In the genomic region with DNA sequence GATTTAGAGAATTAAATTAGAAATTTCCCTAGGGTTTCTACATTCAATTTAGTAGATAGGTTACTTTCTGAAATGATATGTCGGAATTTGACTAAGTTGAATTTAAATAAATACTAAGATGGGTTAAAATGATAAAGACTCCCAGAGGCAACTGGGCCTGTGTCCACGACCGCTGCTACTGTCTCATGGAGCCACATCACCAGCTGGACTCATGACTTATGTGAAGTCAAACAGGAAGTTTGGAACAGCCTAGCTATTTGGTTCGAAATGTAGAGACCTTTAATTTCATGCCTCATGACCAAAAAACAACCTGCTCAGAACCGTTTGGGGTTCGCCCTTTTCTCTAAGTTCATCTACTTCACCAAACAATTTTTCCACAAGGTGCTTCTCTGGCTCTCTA, we compare ENCODE assay signal across 19 cellular contexts. TPM values are rescaled to one million over a fixed set of nuclear protein-coding genes. Genes with fewer than 3 reads are reported as not detected.
DNase-seq lines count a peak whose midpoint lies in the region; ATAC-seq, FAIRE-seq and TF ChIP-seq lines count a peak whose summit lies in the region.
"Had no signal": no experiment of that assay in that cellular context is flagged by ENCODE, and none has a peak within 500 bp of the region (broad histone marks: within the 10 kb centered on the region; RNA-seq: fewer than 3 reads in every experiment).

No MANE protein-coding gene starts in this region.

- no peak for TF ChIP-seq CTCF in osteoblast (IDR thresholded peaks at IDR 0.05; ENCODE audit: extremely low read depth, low read depth, low read length)

- ATAC-seq in left ventricle myocardium superior = peak; percentile 15

- H3K27ac ChIP-seq in SJSA1 (peak overlapping the region; percentile 56), osteoblast (ENCODE audit: low read depth, low read length) (peak overlapping the region; percentile 57), small intestine (ENCODE audit: low read depth in 1 of 2, low read length in 1 of 2) (no peak overlapping the region)

- no peak for FAIRE-seq in small intestine (lab: Jason Lieb, UNC)
- FAIRE-seq: A204.1, H54, RCC 7860 had no signal

- H3K27me3 ChIP-seq in SJSA1 (replicated peaks) = no peaks in the 10 kb centered on the region
- no peaks in the 10 kb centered on the region for H3K27me3 ChIP-seq in osteoblast (ENCODE audit: insufficient read depth, low read length)
- no peaks in the 10 kb centered on the region for H3K27me3 ChIP-seq in small intestine (ENCODE audit: control insufficient read depth in 2 of 2, insufficient read depth in 2 of 2, low read length in 2 of 2)

- intact Hi-C loops in left ventricle myocardium superior (cut with micrococcal nuclease) = no loop called here
- intact Hi-C loops in cardiac septum (cut with DNase I) = no loop called here

- 79 to 93% (median 82%) methylated on average over 6 of the region's 6 CpGs for WGBS in small intestine, 3 donors

- no peak overlapping the region for H3K4me3 ChIP-seq in SJSA1
- H3K4me3 ChIP-seq in osteoblast (ENCODE audit: insufficient read depth, low read length) = no peak overlapping the region
- no peak overlapping the region for H3K4me3 ChIP-seq in small intestine (ENCODE audit: low read depth in 1 of 2, low read length in 2 of 2)

- H3K4me1 ChIP-seq in SJSA1 (replicated peaks) = peaks cover 61% of the 10 kb centered on the region
- peaks cover 40% of the 10 kb centered on the region for H3K4me1 ChIP-seq in osteoblast (ENCODE audit: insufficient read depth, low read length)
- H3K4me1 ChIP-seq in small intestine (ENCODE audit: control insufficient read depth in 2 of 2, insufficient read depth in 1 of 2, low read depth in 1 of 2, low read length in 1 of 2) = peaks cover 0 to 3% of the 10 kb centered on the region in 2 donors

- no peak overlapping the region for H3K4me2 ChIP-seq in osteoblast (ENCODE audit: insufficient read depth, low read length)

- H2AFZ ChIP-seq in osteoblast (ENCODE audit: low read length) = no peak overlapping the region

- no peaks in the 10 kb centered on the region for H3K79me2 ChIP-seq in osteoblast (ENCODE audit: insufficient read depth, low read length)

- no peaks in the 10 kb centered on the region for H3K9me3 ChIP-seq in SJSA1 (replicated peaks)
- H3K9me3 ChIP-seq in osteoblast (ENCODE audit: low read depth, low read length) = no peaks in the 10 kb centered on the region
- H3K9me3 ChIP-seq in small intestine (ENCODE audit: control insufficient read depth, low read depth) = no peaks in the 10 kb centered on the region
- H3K9me3 ChIP-seq: Caco-2 had no signal

- H3K36me3 ChIP-seq in SJSA1 = no peaks in the 10 kb centered on the region
- H3K36me3 ChIP-seq in osteoblast (ENCODE audit: insufficient read depth, low read length) = no peaks in the 10 kb centered on the region
- no peaks in the 10 kb centered on the region for H3K36me3 ChIP-seq in small intestine (ENCODE audit: control insufficient read depth in 2 of 2, insufficient read depth in 2 of 2, low read length in 2 of 2)

- no peaks in the 10 kb centered on the region for H4K20me1 ChIP-seq in osteoblast (ENCODE audit: insufficient read depth, low read length)

- no peak for TF ChIP-seq POLR2A in erythroblast (IDR thresholded peaks at IDR 0.05; ENCODE audit: low read length)

- DNase-seq in left ventricle myocardium superior = no peak
- DNase-seq in cardiac septum (ENCODE audit: low spot score) = no peak
- no peak for DNase-seq in SJSA1 (ENCODE audit: low read depth in 1 of 2, low spot score in 2 of 2)
- DNase-seq in osteoblast (ENCODE audit: insufficient read length, low spot score, missing footprints) = no peak
- no peak for DNase-seq in small intestine
- no peak for DNase-seq in stimulated activated CD4-positive, alpha-beta T cell treated with anti-CD3 and anti-CD28 coated beads, Interleukin-1b, Interleukin-23, amount 100 ng/mL, for 48 hours
- DNase-seq in NCI-H446 treated with DMSO at 0.1 percent for 48 hours (lab: John Stamatoyannopoulos, UW) = no peak
- DNase-seq in erythroblast (lab: John Stamatoyannopoulos, UW) = no peak
- DNase-seq: Caco-2, KBM-7, NCI-H1092 treated with DMSO at 0.1 percent for 48 hours, NCI-H187, NCI-H510A, NCI-H82, SIG-M5 had no signal

RNA-seq across cellular contexts. Expression of gene GRHL1, which starts 22.2 kb away (rescaled TPM):
- total RNA-seq in left ventricle myocardium superior (1.0 TPM), cardiac septum (1.1 TPM), osteoblast (0.29 and 0.36 TPM in 2 replicates)
- 1.3 and 2.3 TPM in 2 replicates for total RNA-seq in SJSA1 (2014; rRNA removed; shearing (Covaris generic))
- polyA plus RNA-seq in small intestine = under 1 TPM; 0.45 to 0.73 (median 0.54) TPM
- polyA plus RNA-seq: CD14-positive monocyte had no signal

Comparison
In these comparisons a context has a peak if more than half of its experiments do, and no peak if none do; other contexts are left out.
1. H3K27ac ChIP-seq: peak in SJSA1 (single experiment) and osteoblast (single experiment); none in small intestine (0 of 2).